8 cellular contexts compared by ENCODE assay signal in genomic region chr18:9147440-9148238, GRCh38. TPM values are rescaled to one million over a fixed set of nuclear protein-coding genes. Genes with fewer than 3 reads are reported as not detected.
DNase-seq lines count a peak whose midpoint lies in the region; ATAC-seq and TF ChIP-seq lines count a peak whose summit lies in the region.

No MANE protein-coding gene starts in this region.

- no peaks in the 10 kb centered on the region for H3K9me2 ChIP-seq in hepatocyte (replicated peaks; ENCODE audit: insufficient read depth)

- H2AFZ ChIP-seq in hepatocyte: no peak overlapping the region

- DNase-seq in CD1c-positive myeloid dendritic cell (ENCODE audit: extremely low spot score): peak; percentile 74
- peak; percentile 6 for DNase-seq in NT2/D1 (ENCODE audit: low read depth, low spot score)
- DNase-seq in astrocyte of the spinal cord (ENCODE audit: low read depth, low spot score): peak; percentile 79
- DNase-seq in hepatocyte (ENCODE audit: low spot score): peak; percentile 75

- H3K9ac ChIP-seq in NT2/D1 (ENCODE audit: insufficient read length, low read depth) (no peak overlapping the region), skeletal muscle tissue (ENCODE audit: low read depth in 1 of 3, low read length in 3 of 3) (peak overlapping the region in 2 of 3 donors; percentile 37 to 46)

- H3K4me2 ChIP-seq in hepatocyte: no peak overlapping the region

- in situ Hi-C loops in astrocyte of the spinal cord (cut with HindIII; ENCODE audit: low sequenced_read_pairs): no loop called here

- 54% methylated on average over 1 of the region's 1 CpG for WGBS in hepatocyte (ENCODE audit: low lambda C conversion rate, missing lambda C conversion rate)

- H3K27ac ChIP-seq in hepatocyte (no peak overlapping the region), skeletal muscle tissue (ENCODE audit: low read depth, low read length) (peak overlapping the region; percentile 9)

- H3K27me3 ChIP-seq in NT2/D1 (ENCODE audit: insufficient read depth, insufficient read length): no peaks in the 10 kb centered on the region
- no peaks in the 10 kb centered on the region for H3K27me3 ChIP-seq in hepatocyte
- no peaks in the 10 kb centered on the region for H3K27me3 ChIP-seq in skeletal muscle tissue (ENCODE audit: control insufficient read depth in 3 of 3, insufficient read depth in 3 of 3, low read length in 3 of 3)

- H3K9me3 ChIP-seq in NT2/D1 (ENCODE audit: insufficient read depth, low read length) (no peaks in the 10 kb centered on the region), hepatocyte (ENCODE audit: low read depth) (no peaks in the 10 kb centered on the region), skeletal muscle tissue (ENCODE audit: control insufficient read depth in 3 of 3, low read length in 3 of 3) (no peaks in the 10 kb centered on the region)

- H3K4me1 ChIP-seq in NT2/D1 (ENCODE audit: insufficient read depth, insufficient read length): no peaks in the 10 kb centered on the region
- peaks cover 11% of the 10 kb centered on the region for H3K4me1 ChIP-seq in hepatocyte (ENCODE audit: insufficient read depth)
- H3K4me1 ChIP-seq in skeletal muscle tissue (ENCODE audit: control insufficient read depth in 3 of 3, insufficient read depth in 3 of 3, low read length in 3 of 3): peaks cover 25 to 34% (median 30%) of the 10 kb centered on the region in 3 donors

- H3K36me3 ChIP-seq in NT2/D1 (ENCODE audit: insufficient read depth, insufficient read length, low read length): no peaks in the 10 kb centered on the region
- no peaks in the 10 kb centered on the region for H3K36me3 ChIP-seq in hepatocyte (replicated peaks; ENCODE audit: insufficient read depth, low read depth)
- no peaks in the 10 kb centered on the region for H3K36me3 ChIP-seq in skeletal muscle tissue (ENCODE audit: control insufficient read depth in 3 of 3, insufficient read depth in 3 of 3, low read length in 3 of 3)

- peak; percentile 45 for ATAC-seq in GM18505 (IDR thresholded peaks at IDR 0.05; ENCODE audit: unreplicated experiment)
- ATAC-seq in HG03520 (IDR thresholded peaks at IDR 0.05; ENCODE audit: unreplicated experiment): peak; percentile 36
- ATAC-seq in HG03457 (IDR thresholded peaks at IDR 0.05; ENCODE audit: unreplicated experiment): no peak

- peaks cover 89% of the 10 kb centered on the region for H4K20me1 ChIP-seq in hepatocyte (ENCODE audit: insufficient read depth, poor library complexity, severe bottlenecking)

- TF ChIP-seq CTCF in astrocyte of the spinal cord (IDR thresholded peaks at IDR 0.05; ENCODE audit: low read depth, low read length): peak; percentile 84
- TF ChIP-seq CTCF in hepatocyte (IDR thresholded peaks at IDR 0.05; ENCODE audit: poor library complexity): peak; percentile 76

- peaks cover 97% of the 10 kb centered on the region for H3K79me2 ChIP-seq in hepatocyte

- no peak overlapping the region for H3K4me3 ChIP-seq in NT2/D1 (ENCODE audit: insufficient read length, low read depth)
- H3K4me3 ChIP-seq in astrocyte of the spinal cord (ENCODE audit: low read depth, low read length): no peak overlapping the region
- H3K4me3 ChIP-seq in hepatocyte: no peak overlapping the region
- H3K4me3 ChIP-seq in skeletal muscle tissue (ENCODE audit: low read length in 3 of 3): no peak overlapping the region

- TF ChIP-seq POLR2A in GM18505 (IDR thresholded peaks at IDR 0.05; ENCODE audit: borderline replicate concordance, extremely low read depth, insufficient read depth, insufficient read length): no peak

RNA-seq across cellular contexts. Expression of gene ANKRD12, which starts 11.1 kb away (rescaled TPM):
- total RNA-seq in hepatocyte (28.5 and 29.2 TPM in 2 replicates), skeletal muscle tissue (26.1 TPM)
- 34.3 and 39.7 TPM in 2 replicates for polyA plus RNA-seq in hepatocyte

RNA-seq across cellular contexts. Expression of gene NDUFV2, which starts 45.1 kb away (rescaled TPM):
- total RNA-seq in hepatocyte (170 and 178 TPM in 2 replicates), skeletal muscle tissue (124 TPM)
- 233 and 238 TPM in 2 replicates for polyA plus RNA-seq in hepatocyte

Comparison
In these comparisons a context has a peak if more than half of its experiments do, and no peak if none do; other contexts are left out.
1. DNase-seq: peak in every context shown above with its lines; median percentile 79 in astrocyte of the spinal cord; 75 in hepatocyte; 74 in CD1c-positive myeloid dendritic cell; 6 in NT2/D1.